In genomic region chr5:17216974-17217325, GRCh38 we compare ENCODE assay signal across 8 cellular contexts. TPM values are rescaled to one million over a fixed set of nuclear protein-coding genes. Genes with fewer than 3 reads are reported as not detected.
A peak's percentile ranks its signal among the peaks of the same experiment; 100 is the strongest.
DNase-seq lines count a peak whose midpoint lies in the region; ATAC-seq and TF ChIP-seq lines count a peak whose summit lies in the region.

No MANE protein-coding gene starts in this region.

- H3K27me3 ChIP-seq in cardiac muscle cell (no peaks in the 10 kb centered on the region), rectal smooth muscle tissue (ENCODE audit: control insufficient read depth, insufficient read depth, low read length) (peaks cover 3% of the 10 kb centered on the region)

- no peaks in the 10 kb centered on the region for H3K36me3 Mint-ChIP-seq in activated naive CD4-positive, alpha-beta T cell treated with anti-CD3 and anti-CD28 coated beads, Interleukin-2, amount 50 U/mL, for 24 hours

- H3K9ac ChIP-seq in rectal smooth muscle tissue (ENCODE audit: low read length): no peak overlapping the region

- H3K4me1 Mint-ChIP-seq in activated naive CD4-positive, alpha-beta T cell treated with anti-CD3 and anti-CD28 coated beads, Interleukin-2, amount 50 U/mL, for 24 hours: peaks cover 11% of the 10 kb centered on the region

- peaks cover 34% of the 10 kb centered on the region for H3K27me3 Mint-ChIP-seq in activated naive CD4-positive, alpha-beta T cell treated with anti-CD3 and anti-CD28 coated beads, Interleukin-2, amount 50 U/mL, for 24 hours

- TF ChIP-seq CTCF in cardiac muscle cell (IDR thresholded peaks at IDR 0.05; ENCODE audit: low read depth, low read length) (no peak), GM10248 (IDR thresholded peaks at IDR 0.05; ENCODE audit: control extremely low read depth, extremely low read depth, low read depth, missing control alignments) (no peak)

- H3K36me3 ChIP-seq in cardiac muscle cell (no peaks in the 10 kb centered on the region), rectal smooth muscle tissue (ENCODE audit: control insufficient read depth, insufficient read depth, low read length) (no peaks in the 10 kb centered on the region)

- ATAC-seq in HG03520 (IDR thresholded peaks at IDR 0.05; ENCODE audit: unreplicated experiment) (no peak), HG03025 (IDR thresholded peaks at IDR 0.05; ENCODE audit: low FRiP score, unreplicated experiment) (no peak)

- no peak for DNase-seq in activated naive CD4-positive, alpha-beta T cell treated with Interleukin-2 at 50 U/mL for 16 hours
- DNase-seq in T1000 (lab: John Stamatoyannopoulos, UW): peak; percentile 22
- peak; percentile 75 to 78 for DNase-seq in cardiac muscle cell (ENCODE audit: low read depth in 1 of 2, low spot score in 1 of 2)
- no peak for DNase-seq in GM10248 (ENCODE audit: extremely low spot score)

- H3K4me3 ChIP-seq in cardiac muscle cell: peak overlapping the region; percentile 80
- H3K4me3 ChIP-seq in rectal smooth muscle tissue (ENCODE audit: low read length): peak overlapping the region; percentile 51

- peak overlapping the region; percentile 69 for H3K4me3 Mint-ChIP-seq in activated naive CD4-positive, alpha-beta T cell treated with anti-CD3 and anti-CD28 coated beads, Interleukin-2, amount 50 U/mL, for 24 hours

- POLR2A ChIA-PET in GM10248 (lab: Yijun Ruan, JAX): interaction anchor here (0.6 to 1.6 kb wide), 6 partner anchors 8 to 748 kb away, joined by 3 to 4 read pairs (median 4); no protein-coding TSS in a partner anchor

- H3K4me1 ChIP-seq in cardiac muscle cell (ENCODE audit: low read depth): peaks cover 6% of the 10 kb centered on the region
- H3K4me1 ChIP-seq in rectal smooth muscle tissue (ENCODE audit: control insufficient read depth, insufficient read depth, low read length): no peaks in the 10 kb centered on the region

- no peaks in the 10 kb centered on the region for H3K9me3 ChIP-seq in cardiac muscle cell (ENCODE audit: low read depth)

- H3K27ac ChIP-seq in cardiac muscle cell (no peak overlapping the region), rectal smooth muscle tissue (ENCODE audit: low read depth, low read length) (no peak overlapping the region)

- no peak overlapping the region for H3K27ac Mint-ChIP-seq in activated naive CD4-positive, alpha-beta T cell treated with anti-CD3 and anti-CD28 coated beads, Interleukin-2, amount 50 U/mL, for 24 hours

- CTCF ChIA-PET in GM10248 (lab: Yijun Ruan, JAX): interaction anchor here (0.8 to 6.1 kb wide), 47 partner anchors 8 to 1128 kb away, joined by 3 to 128 read pairs (median 6); no protein-coding TSS in a partner anchor

- no peaks in the 10 kb centered on the region for H3K9me3 Mint-ChIP-seq in activated naive CD4-positive, alpha-beta T cell treated with anti-CD3 and anti-CD28 coated beads, Interleukin-2, amount 50 U/mL, for 24 hours

RNA-seq across cellular contexts. Expression of gene BASP1, which starts 0.5 kb away (rescaled TPM):
- 111 and 129 TPM in 2 replicates for total RNA-seq in cardiac muscle cell
- polyA plus RNA-seq in cardiac muscle cell: 87.3 and 91.2 TPM in 2 replicates

Comparison
In these comparisons a context has a peak if more than half of its experiments do, and no peak if none do; other contexts are left out.
1. DNase-seq: peak in T1000 (single experiment) and cardiac muscle cell (2 of 2); none in activated naive CD4-positive, alpha-beta T cell treated with Interleukin-2 at 50 U/mL for 16 hours (single experiment) and GM10248 (single experiment).